8 cellular contexts compared by ENCODE assay signal in genomic region chr9:134068742-134069535, GRCh38. TPM values are rescaled to one million over a fixed set of nuclear protein-coding genes. Genes with fewer than 3 reads are reported as not detected.
DNase-seq lines count a peak whose midpoint lies in the region; ATAC-seq and TF ChIP-seq lines count a peak whose summit lies in the region.

No MANE protein-coding gene starts in this region.

- H3K27ac Mint-ChIP-seq in endodermal cell: peak overlapping the region; percentile 75

- H3F3A ChIP-seq in OCI-LY1 (ENCODE audit: insufficient read depth, low read length): no peaks in the 10 kb centered on the region

- H2BK5ac ChIP-seq in neuronal stem cell (ENCODE audit: low read length): peak overlapping the region; percentile 54

- H4K8ac ChIP-seq in neuronal stem cell (ENCODE audit: low read depth, low read length): no peak overlapping the region

- no peaks in the 10 kb centered on the region for H3K9me2 ChIP-seq in OCI-LY1 (ENCODE audit: low read depth, low read length)

- no peak overlapping the region for H4K91ac ChIP-seq in neuronal stem cell (ENCODE audit: low read depth, low read length, poor library complexity)

- H3K27me3 Mint-ChIP-seq in endodermal cell (ENCODE audit: insufficient read depth): peaks cover 30% of the 10 kb centered on the region

- H3K27me3 ChIP-seq in OCI-LY1 (ENCODE audit: insufficient read depth, low read length): peaks cover 20% of the 10 kb centered on the region; the same call in 1 of the 2 replicates
- H3K27me3 ChIP-seq in endodermal cell (ENCODE audit: control insufficient read depth, insufficient read depth, low read length, poor library complexity, severe bottlenecking): peaks cover 27% of the 10 kb centered on the region
- peaks cover 0 to 25% (median 14%) of the 10 kb centered on the region in 3 experiments for H3K27me3 ChIP-seq in neuronal stem cell (ENCODE audit: control insufficient read depth in 3 of 3, insufficient read depth in 3 of 3, low read depth in 1 of 3, low read length in 3 of 3)

- peaks cover 7% of the 10 kb centered on the region for H3K36me3 Mint-ChIP-seq in endodermal cell (ENCODE audit: low read depth)

- H2AFZ ChIP-seq in OCI-LY1 (ENCODE audit: low read length) (no peak overlapping the region), neuronal stem cell (ENCODE audit: low read length) (peak overlapping the region; percentile 98)

- H3K14ac ChIP-seq in neuronal stem cell (ENCODE audit: low read length): no peak overlapping the region

- peak overlapping the region; percentile 23 for H3K18ac ChIP-seq in neuronal stem cell (ENCODE audit: low read length)

- H3K4me1 ChIP-seq in OCI-LY1 (ENCODE audit: insufficient read depth, low read length, severe bottlenecking) (peaks cover 15% of the 10 kb centered on the region), endodermal cell (ENCODE audit: control insufficient read depth, insufficient read depth, low read length) (peaks cover 2% of the 10 kb centered on the region), neuronal stem cell (ENCODE audit: control insufficient read depth in 2 of 2, insufficient read depth in 1 of 2, low read depth in 1 of 2, low read length in 2 of 2) (peaks cover 3 to 7% of the 10 kb centered on the region in 2 donors)

- H3K4me3 ChIP-seq in OCI-LY1 (ENCODE audit: low read depth, low read length, poor library complexity, severe bottlenecking) (peak overlapping the region; percentile 68), endodermal cell (ENCODE audit: low read length) (peak overlapping the region; percentile 84), neuronal stem cell (ENCODE audit: low read length in 2 of 2) (peak overlapping the region; percentile 74 to 84)

- H3K9me3 Mint-ChIP-seq in endodermal cell: peaks cover 15% of the 10 kb centered on the region

- ATAC-seq in HG02970 (IDR thresholded peaks at IDR 0.05; ENCODE audit: low FRiP score, unreplicated experiment): no peak

- no peak overlapping the region for H3K23ac ChIP-seq in neuronal stem cell (ENCODE audit: low read depth, low read length, poor library complexity)

- no peaks in the 10 kb centered on the region for H3K79me2 ChIP-seq in OCI-LY1 (ENCODE audit: insufficient read depth, low read length)

- H2BK120ac ChIP-seq in neuronal stem cell (ENCODE audit: low read depth, low read length): no peak overlapping the region

- no peaks in the 10 kb centered on the region for H3K9me3 ChIP-seq in OCI-LY1 (ENCODE audit: low read length)
- peaks cover 2% of the 10 kb centered on the region for H3K9me3 ChIP-seq in endodermal cell (ENCODE audit: control insufficient read depth, low read length)
- peaks cover 6% of the 10 kb centered on the region in 2 donors for H3K9me3 ChIP-seq in neuronal stem cell (replicated peaks in 1 of 2; ENCODE audit: control insufficient read depth in 2 of 2, insufficient read depth in 1 of 2, low read depth in 1 of 2, low read length in 2 of 2)

- in situ Hi-C loops in GM13977 (cut with MboI; ENCODE audit: low pct_unique_long_range_greater_than_20kb, low sequenced_read_pairs, unreplicated experiment): no loop called here

- no peaks in the 10 kb centered on the region for H4K20me1 ChIP-seq in OCI-LY1 (ENCODE audit: insufficient read depth, low read length)

- peak overlapping the region; percentile 66 for H3K4me3 Mint-ChIP-seq in endodermal cell

- H3K27ac ChIP-seq in OCI-LY1 (ENCODE audit: low read depth, low read length, poor library complexity, severe bottlenecking): no peak overlapping the region
- no peak overlapping the region for H3K27ac ChIP-seq in endodermal cell (ENCODE audit: low read depth, low read length)
- no peak overlapping the region for H3K27ac ChIP-seq in neuronal stem cell (replicated peaks; ENCODE audit: low read length)

- H3K4ac ChIP-seq in neuronal stem cell (ENCODE audit: low read length): no peak overlapping the region

- peak overlapping the region; percentile 94 for H3K4me2 ChIP-seq in OCI-LY1 (ENCODE audit: low read length)
- peak overlapping the region; percentile 72 for H3K4me2 ChIP-seq in neuronal stem cell (ENCODE audit: insufficient read depth, low read length, poor library complexity, severe bottlenecking)

- no peak for TF ChIP-seq CTCF in GM13977 (IDR thresholded peaks at IDR 0.05; ENCODE audit: extremely low read depth, insufficient read depth, missing control alignments)
- TF ChIP-seq CTCF in OCI-LY1 (IDR thresholded peaks at IDR 0.05; ENCODE audit: low read length): no peak
- TF ChIP-seq CTCF in endodermal cell (conservative IDR thresholded peaks at IDR 0.05): no peak

- H3K79me1 ChIP-seq in neuronal stem cell (ENCODE audit: low read depth, low read length): peaks cover 9% of the 10 kb centered on the region

- peak; percentile 5 for DNase-seq in GM13977 (ENCODE audit: low spot score)
- peak; percentile 48 for DNase-seq in endodermal cell
- DNase-seq in neuronal stem cell (ENCODE audit: low spot score): no peak
- no peak for DNase-seq in OCI-M1 (lab: John Stamatoyannopoulos, UW)
- no peak for DNase-seq in HuH-7.5 (ENCODE audit: low spot score)
- DNase-seq in NCI-H524 treated with DMSO at 0.1 percent for 48 hours (lab: John Stamatoyannopoulos, UW): no peak

- H3K9ac ChIP-seq in OCI-LY1 (ENCODE audit: low read length) (peak overlapping the region; percentile 61), endodermal cell (ENCODE audit: extremely low read depth, low read length, poor library complexity, severe bottlenecking) (peak overlapping the region; percentile 15), neuronal stem cell (ENCODE audit: low read depth, low read length, poor library complexity) (no peak overlapping the region)

- H2AK5ac ChIP-seq in neuronal stem cell (ENCODE audit: low read depth, low read length): no peak overlapping the region

- H2BK12ac ChIP-seq in neuronal stem cell (ENCODE audit: low read length): no peak overlapping the region

- no peak overlapping the region for H2BK15ac ChIP-seq in neuronal stem cell (ENCODE audit: low read length)

- peaks cover 15% of the 10 kb centered on the region for H3K4me1 Mint-ChIP-seq in endodermal cell

- 39 to 67% methylated on average over 18 to 31 of the region's 31 CpGs for WGBS in endodermal cell (ENCODE audit: insufficient coverage in 1 of 2, insufficient read length in 1 of 2), 2 experiments
- no CpG with 5 or more reads among the region's 31 CpGs for WGBS in neuronal stem cell (ENCODE audit: extremely low coverage in 2 of 2, insufficient read length in 2 of 2, insufficient replicate concordance in 1 of 2), 2 donors

- H3K36me3 ChIP-seq in OCI-LY1 (ENCODE audit: insufficient read depth, low read length) (no peaks in the 10 kb centered on the region), endodermal cell (ENCODE audit: control insufficient read depth, insufficient read depth, low read length) (no peaks in the 10 kb centered on the region), neuronal stem cell (replicated peaks in 1 of 2; ENCODE audit: control insufficient read depth in 2 of 2, insufficient read depth in 2 of 2, low read length in 2 of 2) (peaks cover 0 to 11% of the 10 kb centered on the region in 2 donors)

RNA-seq across cellular contexts. Expression of gene BRD3, which starts 1.1 kb away (rescaled TPM):
- 100 to 1,000 TPM in 1 of 2 donors, 10 to 100 TPM in 1; 92.3 to 103 TPM for total RNA-seq in endodermal cell
- polyA plus RNA-seq in endodermal cell (2013, experiment 1 of 2): 61.9 TPM
- polyA plus RNA-seq in endodermal cell (2013, experiment 2 of 2): 57.3 TPM
- 47.9 TPM for polyA plus RNA-seq in neuronal stem cell (2013, experiment 1 of 2)
- polyA plus RNA-seq in neuronal stem cell (2013, experiment 2 of 2): 50.2 TPM

RNA-seq across cellular contexts. Expression of gene BRD3OS, which starts 43.7 kb away (rescaled TPM):
- 10 to 100 TPM; 19.0 to 26.5 TPM for total RNA-seq in endodermal cell
- polyA plus RNA-seq in endodermal cell (2013, experiment 1 of 2): 24.2 TPM
- 19.7 TPM for polyA plus RNA-seq in endodermal cell (2013, experiment 2 of 2)
- 33.0 TPM for polyA plus RNA-seq in neuronal stem cell (2013, experiment 1 of 2)
- polyA plus RNA-seq in neuronal stem cell (2013, experiment 2 of 2): 33.5 TPM

Comparison
In these comparisons a context has a peak if more than half of its experiments do, and no peak if none do; other contexts are left out.
1. DNase-seq: peak in GM13977 (single experiment) and endodermal cell (single experiment); none in neuronal stem cell (single experiment), OCI-M1 (single experiment), HuH-7.5 (single experiment) and NCI-H524 treated with DMSO at 0.1 percent for 48 hours (single experiment).
2. Peak in every context shown above with its lines, with median percentiles within 50 percentile points of each other: H3K4me3 ChIP-seq.